17 cellular contexts compared by ENCODE assay signal in genomic region chr5:102835715-102836114, GRCh38.
DNase-seq lines count a peak whose midpoint lies in the region; ATAC-seq and TF ChIP-seq lines count a peak whose summit lies in the region.
"Had no signal": no experiment of that assay in that cellular context is flagged by ENCODE, and none has a peak within 500 bp of the region (broad histone marks: within the 10 kb centered on the region; RNA-seq: fewer than 3 reads in every experiment).

No MANE protein-coding gene starts in this region.

- no peaks in the 10 kb centered on the region for H3K36me3 ChIP-seq in uterus
- H3K36me3 ChIP-seq: BE2C had no signal

- H3K27me3 ChIP-seq in HL-60 (ENCODE audit: insufficient read depth, poor library complexity, severe bottlenecking) (no peaks in the 10 kb centered on the region), uterus (no peaks in the 10 kb centered on the region)
- H3K27me3 ChIP-seq: BE2C had no signal

- H3K9me3 ChIP-seq in uterus: no peaks in the 10 kb centered on the region
- H3K9me3 ChIP-seq: BE2C had no signal

- no peak for TF ChIP-seq POLR2A in uterus (IDR thresholded peaks at IDR 0.05)

- H3K4me3 ChIP-seq in HL-60 (replicated peaks; ENCODE audit: insufficient read depth, low read length) (no peak overlapping the region), uterus (no peak overlapping the region)

- H3K36me3 Mint-ChIP-seq in immature natural killer cell: peaks cover 0 to 4% (median 0%) of the 10 kb centered on the region in 3 donors
- H3K36me3 Mint-ChIP-seq: CD8-positive, alpha-beta T cell had no signal

- peaks cover 0 to 5% (median 3%) of the 10 kb centered on the region in 3 donors for H3K27me3 Mint-ChIP-seq in immature natural killer cell (ENCODE audit: low read depth in 3 of 3)

- H3K4me1 Mint-ChIP-seq in immature natural killer cell: peaks cover 50 to 67% of the 10 kb centered on the region in 2 donors

- H3K4me3 Mint-ChIP-seq in immature natural killer cell: peak overlapping the region; percentile 54 to 66 (median 58)
- H3K4me3 Mint-ChIP-seq: CD8-positive, alpha-beta T cell; HFFc6 had no signal

- peak overlapping the region in 4 of 6 donors; percentile 23 to 84 (median 56) for H3K27ac Mint-ChIP-seq in immature natural killer cell
- H3K27ac Mint-ChIP-seq: CD8-positive, alpha-beta T cell; HFFc6 had no signal

- TF ChIP-seq CTCF in HL-60 (IDR thresholded peaks at IDR 0.05; ENCODE audit: insufficient read depth, low read length): no peak
- TF ChIP-seq CTCF in uterus (IDR thresholded peaks at IDR 0.05): no peak

- peaks cover 0 to 2% (median 0%) of the 10 kb centered on the region in 6 donors for H3K9me3 Mint-ChIP-seq in immature natural killer cell
- H3K9me3 Mint-ChIP-seq: CD8-positive, alpha-beta T cell; HFFc6 had no signal

- DNase-seq in AML-193 (lab: John Stamatoyannopoulos, UW): peak; percentile 87 to 88
- DNase-seq in HL-60 (ENCODE audit: low read depth in 1 of 2, low spot score in 1 of 2): no peak
- peak; percentile 65 for DNase-seq in NOMO-1 treated with DMSO at 0.1 percent for 48 hours (lab: John Stamatoyannopoulos, UW; ENCODE audit: unreplicated experiment)
- no peak for DNase-seq in immature natural killer cell
- no peak for DNase-seq in uterus
- DNase-seq in CD1c-positive myeloid dendritic cell (ENCODE audit: extremely low spot score): no peak
- DNase-seq in NCI-H82 treated with DMSO at 0.1 percent for 48 hours (lab: John Stamatoyannopoulos, UW; ENCODE audit: unreplicated experiment): no peak
- DNase-seq: BE2C; CD8-positive, alpha-beta T cell; COR-L47; DMS153; DMS79 treated with DMSO at 0.1 percent for 48 hours; GDM1; HCEC 1CT; HFFc6 had no signal

- H3K4me1 ChIP-seq in uterus: no peaks in the 10 kb centered on the region

- no peak for ATAC-seq in GM18868 (IDR thresholded peaks at IDR 0.05; ENCODE audit: unreplicated experiment)
- ATAC-seq: CD8-positive, alpha-beta T cell had no signal

- H3K27ac ChIP-seq in HL-60 (replicated peaks) (peak overlapping the region; percentile 58), uterus (no peak overlapping the region)
- H3K27ac ChIP-seq: C4-2B had no signal

- intact Hi-C loops in uterus (cut with DNase I; ENCODE audit: low total_unique reads): no loop called here

Comparison
In these comparisons a context has a peak if more than half of its experiments do, and no peak if none do; other contexts are left out.
1. DNase-seq: peak in AML-193 (2 of 2) and NOMO-1 treated with DMSO at 0.1 percent for 48 hours (single experiment); none in HL-60 (0 of 2), immature natural killer cell (0 of 3), uterus (0 of 2), CD1c-positive myeloid dendritic cell (single experiment) and NCI-H82 treated with DMSO at 0.1 percent for 48 hours (single experiment).